Comparison of ENCODE assay signal across 20 cellular contexts in the genomic region with DNA sequence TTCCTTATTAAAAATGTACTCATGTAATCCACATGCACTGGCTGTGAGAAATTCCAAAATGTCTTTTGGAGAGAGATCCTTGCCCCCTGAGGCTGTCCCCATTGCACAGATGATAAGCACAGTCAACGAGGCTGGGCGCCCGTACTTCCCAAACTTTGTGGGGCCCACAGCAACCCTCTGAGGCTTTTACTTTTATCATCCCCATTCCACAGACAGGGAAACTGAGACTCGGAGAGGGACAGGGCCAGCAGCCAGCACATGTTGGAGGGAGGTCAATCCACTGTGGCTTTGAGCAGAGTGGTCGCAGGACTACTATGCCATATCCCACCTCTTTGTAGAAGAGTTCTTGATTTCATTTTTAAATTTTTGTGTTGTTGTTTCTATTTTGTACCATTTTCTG.
DNase-seq lines count a peak whose midpoint lies in the region; TF ChIP-seq lines count a peak whose summit lies in the region.
"Had no signal": no experiment of that assay in that cellular context is flagged by ENCODE, and none has a peak within 500 bp of the region (broad histone marks: within the 10 kb centered on the region; RNA-seq: fewer than 3 reads in every experiment).

No MANE protein-coding gene starts in this region.

- H3K14ac ChIP-seq in mesenchymal stem cell (ENCODE audit: low read length in 2 of 2): no peak overlapping the region

- H3K4me3 ChIP-seq in HEK293 (ENCODE audit: low read depth, low read length): no peak overlapping the region
- no peak overlapping the region for H3K4me3 ChIP-seq in adrenal gland
- H3K4me3 ChIP-seq in mesenchymal stem cell (ENCODE audit: insufficient read depth in 1 of 2, low read depth in 1 of 2, low read length in 2 of 2): no peak overlapping the region
- H3K4me3 ChIP-seq in subcutaneous abdominal adipose tissue (ENCODE audit: low read depth in 1 of 5, low read length in 5 of 5): no peak overlapping the region
- H3K4me3 ChIP-seq: cardiac muscle cell, SK-N-MC had no signal

- H3K9ac ChIP-seq in mesenchymal stem cell (ENCODE audit: low read length): no peak overlapping the region
- H3K9ac ChIP-seq in subcutaneous abdominal adipose tissue (ENCODE audit: low read length in 5 of 5): no peak overlapping the region
- H3K9ac ChIP-seq: KMS-11 had no signal

- no peak overlapping the region for H2BK5ac ChIP-seq in mesenchymal stem cell (ENCODE audit: low read depth, low read length, poor library complexity, severe bottlenecking)

- H3K36me3 ChIP-seq in HEK293 (ENCODE audit: control insufficient read depth in 2 of 2, insufficient read depth in 1 of 2, low read length in 2 of 2): no peaks in the 10 kb centered on the region
- no peaks in the 10 kb centered on the region for H3K36me3 ChIP-seq in adrenal gland (replicated peaks in 1 of 2)
- no peaks in the 10 kb centered on the region for H3K36me3 ChIP-seq in mesenchymal stem cell (ENCODE audit: control insufficient read depth in 1 of 2, insufficient read depth in 2 of 2, low read depth in 1 of 2, low read length in 2 of 2)
- H3K36me3 ChIP-seq in subcutaneous abdominal adipose tissue (ENCODE audit: control insufficient read depth in 5 of 5, insufficient read depth in 5 of 5, low read length in 5 of 5): no peaks in the 10 kb centered on the region
- H3K36me3 ChIP-seq: cardiac muscle cell had no signal

- intact Hi-C loops in adrenal gland (cut with DNase I): loop anchor here (10.0 kb wide), 3 partner anchors 61 to 119 kb away; partner anchors contain the start of gene NCOR2 (in 1 of the 2)

- H2BK15ac ChIP-seq in mesenchymal stem cell (ENCODE audit: low read depth, poor library complexity, severe bottlenecking): peak overlapping the region; percentile 60

- H3K4me1 ChIP-seq in HEK293 (ENCODE audit: control insufficient read depth, insufficient read depth, low read length) (no peaks in the 10 kb centered on the region; the same call in 1 of the 2 replicates), adrenal gland (replicated peaks in 1 of 2) (peaks cover 34 to 82% of the 10 kb centered on the region in 2 donors), mesenchymal stem cell (ENCODE audit: control insufficient read depth, insufficient read depth, low read depth, low read length) (peaks cover 57% of the 10 kb centered on the region), subcutaneous abdominal adipose tissue (ENCODE audit: control insufficient read depth in 5 of 5, insufficient read depth in 5 of 5, low read length in 5 of 5) (peaks cover 39 to 98% (median 85%) of the 10 kb centered on the region in 5 donors)

- H2BK12ac ChIP-seq in mesenchymal stem cell (ENCODE audit: low read length in 2 of 2): peak overlapping the region in 1 of 2 experiments; percentile 94

- CTCF ChIA-PET in HEK293 (lab: Yijun Ruan, JAX): interaction anchor here (0.6 to 0.7 kb wide), 2 partner anchors 68 to 78 kb away, joined by 3 read pairs; no protein-coding TSS in a partner anchor

- POLR2A ChIA-PET in HEK293 (lab: Yijun Ruan, JAX): interaction anchor here (0.6 kb wide), 1 partner anchor 8 kb away, joined by 4 read pairs; no protein-coding TSS in a partner anchor

- 90 to 95% (median 93%) methylated on average over 5 of the region's 5 CpGs for WGBS in adrenal gland, 4 donors
- WGBS in mesenchymal stem cell: 91% methylated on average over 4 of the region's 5 CpGs

- H3K9me3 ChIP-seq in HEK293 (ENCODE audit: control insufficient read depth, insufficient read depth, low read depth, low read length) (no peaks in the 10 kb centered on the region), adrenal gland (replicated peaks in 1 of 3) (no peaks in the 10 kb centered on the region), mesenchymal stem cell (ENCODE audit: control insufficient read depth, low read length) (no peaks in the 10 kb centered on the region), subcutaneous abdominal adipose tissue (ENCODE audit: control insufficient read depth in 5 of 5, low read length in 5 of 5) (no peaks in the 10 kb centered on the region)

- H4K91ac ChIP-seq in mesenchymal stem cell (ENCODE audit: low read length): no peak overlapping the region

- H3K27me3 ChIP-seq in adrenal gland (no peaks in the 10 kb centered on the region), mesenchymal stem cell (ENCODE audit: control insufficient read depth in 1 of 2, insufficient read depth in 1 of 2, low read length in 2 of 2) (no peaks in the 10 kb centered on the region), subcutaneous abdominal adipose tissue (ENCODE audit: control insufficient read depth in 5 of 5, insufficient read depth in 4 of 5, low read length in 5 of 5) (peaks cover 0 to 3% (median 0%) of the 10 kb centered on the region in 5 donors)
- H3K27me3 ChIP-seq: cardiac muscle cell had no signal

- H4K8ac ChIP-seq in mesenchymal stem cell (ENCODE audit: low read length): no peak overlapping the region

- H2AK5ac ChIP-seq in mesenchymal stem cell (ENCODE audit: low read length, severe bottlenecking): peak overlapping the region; percentile 93

- no peak overlapping the region for H3K23ac ChIP-seq in mesenchymal stem cell (ENCODE audit: low read length in 2 of 2)

- TF ChIP-seq CTCF in HEK293 (tag by site-specific recombination; IDR thresholded peaks at IDR 0.05) (no peak), adrenal gland (IDR thresholded peaks at IDR 0.05) (no peak)

- H3K4me2 ChIP-seq in mesenchymal stem cell (ENCODE audit: low read length, poor library complexity, severe bottlenecking): no peak overlapping the region
- H3K4me2 ChIP-seq: KMS-11 had no signal

- DNase-seq in adrenal gland (no peak), mesenchymal stem cell (no peak), NCI-H526 treated with DMSO at 0.1 percent for 48 hours (lab: John Stamatoyannopoulos, UW) (no peak), dedifferentiated amniotic fluid mesenchymal stem cell (ENCODE audit: extremely low spot score) (no peak), NCI-H510A treated with DMSO at 0.1 percent for 48 hours (lab: John Stamatoyannopoulos, UW) (no peak), AG08396 (ENCODE audit: low spot score) (no peak)
- DNase-seq: activated CD4-positive, alpha-beta T cell treated with anti-CD3 and anti-CD28 coated beads for 1 hour; AML-193; effector CD4-positive, alpha-beta T cell; EL; H7; head of caudate nucleus; NCI-H2081 treated with DMSO at 0.1 percent for 48 hours; stimulated activated naive CD8-positive, alpha-beta T cell treated with anti-CD3 and anti-CD28 coated beads, Interleukin-15, Interleukin-2, amounts not matched to agents 100 U/mL and 50 U/mL, for 24 hours; T1000 had no signal

- H2AFZ ChIP-seq in mesenchymal stem cell (ENCODE audit: low read depth, low read length): no peak overlapping the region

- no peak overlapping the region for H3K18ac ChIP-seq in mesenchymal stem cell (ENCODE audit: low read depth in 1 of 2, low read length in 2 of 2)

- no peak overlapping the region for H2BK120ac ChIP-seq in mesenchymal stem cell (ENCODE audit: low read depth, low read length)

- TF ChIP-seq POLR2A in adrenal gland (IDR thresholded peaks at IDR 0.05): no peak

- peak overlapping the region in 1 of 2 experiments; percentile 76 for H3K4ac ChIP-seq in mesenchymal stem cell (ENCODE audit: low read depth in 1 of 2, low read length in 2 of 2)

- no peaks in the 10 kb centered on the region for H3K79me1 ChIP-seq in mesenchymal stem cell (replicated peaks; ENCODE audit: low read length, poor library complexity, severe bottlenecking)

- H3K27ac ChIP-seq in HEK293 (ENCODE audit: extremely low read depth, low read depth, low read length) (no peak overlapping the region), adrenal gland (peak overlapping the region in 3 of 5 donors; percentile 49 to 87 (median 82)), mesenchymal stem cell (ENCODE audit: low read length, poor library complexity, severe bottlenecking) (no peak overlapping the region), subcutaneous abdominal adipose tissue (ENCODE audit: low read depth, low read length) (peak overlapping the region; percentile 89)
- H3K27ac ChIP-seq: cardiac muscle cell, KMS-11, SK-N-MC had no signal

TF ChIP-seq in HEK293, 187 proteins besides CTCF, POLR2A, EP300 and RAD21:
- TF ChIP-seq ZFHX2 (tag by site-specific recombination; conservative IDR thresholded peaks at IDR 0.05) (0 out of 2 replicates have a peak, but pooled peaks have one; percentile 0), HOXD13 (CRISPR knock-in tag; IDR thresholded peaks at IDR 0.05; ENCODE audit: borderline replicate concordance) (no peak)
- TF ChIP-seq, protein P1, sequence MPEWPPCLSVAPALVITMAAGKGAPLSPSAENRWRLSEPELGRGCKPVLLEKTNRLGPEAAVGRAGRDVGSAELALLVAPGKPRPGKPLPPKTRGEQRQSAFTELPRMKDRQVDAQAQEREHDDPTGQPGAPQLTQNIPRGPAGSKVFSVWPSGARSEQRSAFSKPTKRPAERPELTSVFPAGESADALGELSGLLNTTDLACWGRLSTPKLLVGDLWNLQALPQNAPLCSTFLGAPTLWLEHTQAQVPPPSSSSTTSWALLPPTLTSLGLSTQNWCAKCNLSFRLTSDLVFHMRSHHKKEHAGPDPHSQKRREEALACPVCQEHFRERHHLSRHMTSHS (tag by site-specific recombination; IDR thresholded peaks at IDR 0.05): no peak

Comparison
In these comparisons a context has a peak if more than half of its experiments do, and no peak if none do; other contexts are left out.
1. H3K27ac ChIP-seq: peak in adrenal gland (3 of 5) and subcutaneous abdominal adipose tissue (single experiment); none in HEK293 (single experiment) and mesenchymal stem cell (single experiment).